In genomic region chr19:11203194-11204075, GRCh38 we compare ENCODE assay signal across 1 cellular context.
TF ChIP-seq lines count a peak whose summit lies in the region.

No MANE protein-coding gene starts in this region.

TF ChIP-seq in K562, 482 proteins besides CTCF, POLR2A, EP300 and RAD21 (continued from another document and continues in another):
- TF ChIP-seq ZBTB40 (IDR thresholded peaks at IDR 0.05) (no peak), ZBTB40 (CRISPR knock-in tag; IDR thresholded peaks at IDR 0.05) (no peak), MAFK (IDR thresholded peaks at IDR 0.05; ENCODE audit: low read length) (no peak), RAD51 (IDR thresholded peaks at IDR 0.05; ENCODE audit: borderline replicate concordance, low read depth) (peak; percentile 79), TCFL5 (CRISPR knock-in tag; conservative IDR thresholded peaks at IDR 0.05) (no peak), MITF (IDR thresholded peaks at IDR 0.05) (peak; percentile 45), LARP7 (IDR thresholded peaks at IDR 0.05) (no peak), ATF6 (CRISPR knock-in tag; IDR thresholded peaks at IDR 0.05) (no peak), ZNF696 (CRISPR knock-in tag; conservative IDR thresholded peaks at IDR 0.05) (no peak), MGA (IDR thresholded peaks at IDR 0.05) (peak; percentile 59; the same call in 1 of the 2 replicates), ZNF561 (CRISPR knock-in tag; conservative IDR thresholded peaks at IDR 0.05) (no peak), DACH1 (IDR thresholded peaks at IDR 0.05; ENCODE audit: partially characterized antibody) (no peak), NR2C2 (CRISPR knock-in tag; IDR thresholded peaks at IDR 0.05) (no peak), NR2C2 (tag; IDR thresholded peaks at IDR 0.05) (peak; percentile 68), PRDM10 (IDR thresholded peaks at IDR 0.05; ENCODE audit: partially characterized antibody) (peak; percentile 24), E2F1 (CRISPR knock-in tag; IDR thresholded peaks at IDR 0.05) (no peak), STAG1 (CRISPR knock-in tag; IDR thresholded peaks at IDR 0.05; ENCODE audit: borderline replicate concordance) (peak; percentile 67; the same call in 1 of the 2 replicates), CREM (IDR thresholded peaks at IDR 0.05; ENCODE audit: low read depth) (peak; percentile 21; the same call in 1 of the 2 replicates), CHCHD3 (CRISPR knock-in tag; IDR thresholded peaks at IDR 0.05) (no peak), TCF7 (IDR thresholded peaks at IDR 0.05; ENCODE audit: borderline replicate concordance) (0 out of 2 replicates have a peak, but pooled peaks have one; percentile 60), RBFOX2 (IDR thresholded peaks at IDR 0.05; ENCODE audit: low read depth, low read length) (no peak)
